Comparison of ENCODE assay signal across 8 cellular contexts in the genomic region with DNA sequence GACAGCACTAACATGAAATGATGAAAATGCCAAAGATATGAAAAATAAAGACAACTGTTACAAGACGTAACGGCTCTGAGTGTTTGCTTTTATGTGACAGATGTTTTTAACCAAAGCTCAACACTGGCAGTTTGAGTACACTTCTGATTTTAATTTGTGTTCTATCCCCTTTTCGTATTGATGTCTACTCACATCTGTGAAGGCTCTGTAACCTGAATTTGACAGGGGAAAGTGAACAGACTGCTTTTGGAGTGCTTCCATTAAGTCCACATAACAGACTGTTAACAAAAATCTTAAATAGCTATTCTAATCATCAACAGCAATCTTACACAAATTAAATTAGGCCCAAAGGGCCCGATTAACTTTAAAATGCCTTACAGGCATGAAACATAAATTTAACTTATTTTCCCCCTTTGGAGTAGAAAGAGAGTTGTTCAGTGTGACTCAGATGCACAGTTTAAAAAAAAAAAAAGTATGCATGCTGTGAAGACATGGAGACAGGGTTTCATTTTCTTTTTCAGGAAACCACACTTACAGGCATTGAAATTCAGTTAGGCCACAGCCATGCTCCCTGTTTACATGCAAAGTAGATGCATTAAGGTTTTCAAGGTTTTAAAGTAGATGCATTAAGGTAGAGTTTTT. TPM values are rescaled to one million over a fixed set of nuclear protein-coding genes. Genes with fewer than 3 reads are reported as not detected.
DNase-seq lines count a peak whose midpoint lies in the region; ATAC-seq and TF ChIP-seq lines count a peak whose summit lies in the region.

No MANE protein-coding gene starts in this region.

- H3K4me3 Mint-ChIP-seq in MCF 10A (ENCODE audit: unreplicated experiment): no peak overlapping the region

- intact Hi-C loops in MCF 10A (cut with micrococcal nuclease) (no loop called here), aorta (cut with DNase I) (no loop called here)

- H3K9me3 Mint-ChIP-seq in MCF 10A (ENCODE audit: unreplicated experiment): no peaks in the 10 kb centered on the region

- POLR2A ChIA-PET in MCF 10A (lab: Yijun Ruan, JAX): interaction anchor here (0.7 kb wide), 1 partner anchor 34 kb away, joined by 3 read pairs; no protein-coding TSS in a partner anchor

- no peaks in the 10 kb centered on the region for H3K27me3 Mint-ChIP-seq in MCF 10A (ENCODE audit: insufficient read depth, unreplicated experiment)

- H3K4me1 ChIP-seq in aorta (ENCODE audit: control insufficient read depth in 1 of 2, insufficient read depth in 2 of 2, low read length in 2 of 2): no peaks in the 10 kb centered on the region

- H3K36me3 Mint-ChIP-seq in MCF 10A (ENCODE audit: insufficient read depth, unreplicated experiment): no peaks in the 10 kb centered on the region

- TF ChIP-seq CTCF in MCF 10A (IDR thresholded peaks at IDR 0.05; ENCODE audit: unreplicated experiment): no peak

- no peak overlapping the region for H3K27ac Mint-ChIP-seq in MCF 10A (ENCODE audit: low read depth, unreplicated experiment)

- no peak overlapping the region for H3K4me3 ChIP-seq in aorta (ENCODE audit: low read length in 2 of 2)

- H3K9me3 ChIP-seq in aorta (ENCODE audit: control insufficient read depth, low read length): peaks cover 2% of the 10 kb centered on the region

- DNase-seq in activated gamma-delta T cell treated with Interleukin-2 at 50 U/mL for 16 hours (peak; percentile 11), activated gamma-delta T cell (lab: John Stamatoyannopoulos, UW) (no peak), NOMO-1 treated with DMSO at 0.1 percent for 48 hours (lab: John Stamatoyannopoulos, UW; ENCODE audit: unreplicated experiment) (peak; percentile 87), fibroblast of peridontal ligament (ENCODE audit: extremely low read depth) (peak; percentile 71), MCF 10A (ENCODE audit: unreplicated experiment) (no peak), aorta (no peak)
- no peak for DNase-seq in effector CD4-positive, alpha-beta T cell

- no TSS peak for BruUV-seq in MCF 10A (replicated peaks; lab: Mats Ljungman, UMichigan)

- H3K36me3 ChIP-seq in aorta (ENCODE audit: control insufficient read depth in 1 of 2, insufficient read depth in 2 of 2, low read length in 1 of 2): no peaks in the 10 kb centered on the region

- CTCF ChIA-PET in MCF 10A (lab: Yijun Ruan, JAX): interaction anchor here (0.5 to 1.0 kb wide), 6 partner anchors 18 to 689 kb away, joined by 3 to 6 read pairs (median 4); no protein-coding TSS in a partner anchor

- H3K27me3 ChIP-seq in aorta (ENCODE audit: control insufficient read depth in 1 of 2, insufficient read depth in 2 of 2, low read length in 1 of 2): no peaks in the 10 kb centered on the region

- 10 to 17% methylated on average over 4 of the region's 4 CpGs for WGBS in aorta, 2 donors

- no peak overlapping the region for H3K27ac ChIP-seq in aorta (ENCODE audit: low read depth in 1 of 2, low read length in 2 of 2)

- ATAC-seq in HG02981 (IDR thresholded peaks at IDR 0.05; ENCODE audit: unreplicated experiment) (peak; percentile 88), aorta (ENCODE audit: low FRiP score) (no peak)

- H3K4me1 Mint-ChIP-seq in MCF 10A (ENCODE audit: insufficient read depth, unreplicated experiment): no peaks in the 10 kb centered on the region

RNA-seq across cellular contexts. Expression of a gene that starts 16.3 kb away (rescaled TPM):
- 41.6 and 53.3 TPM in 2 replicates for total RNA-seq in MCF 10A (2022)
- 10 to 100 TPM; 27.7 to 36.6 TPM for total RNA-seq in aorta
- 10 to 100 TPM; 46.5 to 72.0 TPM for polyA plus RNA-seq in aorta

RNA-seq across cellular contexts. Expression of a gene that starts 49.8 kb away (rescaled TPM):
- total RNA-seq in MCF 10A (2022): not detected in 2 replicates
- under 1 TPM; 0.39 to 0.48 TPM for total RNA-seq in aorta
- polyA plus RNA-seq in aorta: under 1 TPM in 1 of 2 donors, not detected in 1; 0.50 TPM

Comparison
In these comparisons a context has a peak if more than half of its experiments do, and no peak if none do; other contexts are left out.
1. DNase-seq: peak in activated gamma-delta T cell treated with Interleukin-2 at 50 U/mL for 16 hours (single experiment), NOMO-1 treated with DMSO at 0.1 percent for 48 hours (single experiment) and fibroblast of peridontal ligament (single experiment); none in activated gamma-delta T cell (single experiment), effector CD4-positive, alpha-beta T cell (single experiment), MCF 10A (single experiment) and aorta (0 of 2).